Comparison of ENCODE assay signal across 29 cellular contexts in the genomic region with DNA sequence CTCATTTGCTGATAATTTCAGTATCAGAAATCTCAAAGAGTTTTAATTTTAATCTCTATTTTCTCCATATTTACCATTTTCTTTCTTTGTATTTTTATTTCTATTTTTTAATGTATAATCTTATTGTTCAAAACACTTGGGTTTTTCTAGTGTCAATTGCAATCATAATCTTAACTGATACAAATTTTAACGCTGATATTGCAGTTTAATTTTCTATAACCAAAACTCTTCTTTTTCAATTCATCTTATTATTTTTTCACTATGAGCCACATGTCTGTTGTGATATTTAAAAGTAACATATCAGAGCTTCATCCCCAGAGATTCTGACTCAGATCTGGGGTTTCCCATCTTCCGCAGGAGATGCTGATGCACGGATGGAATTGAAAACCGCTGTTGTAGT. TPM values are rescaled to one million over a fixed set of nuclear protein-coding genes. Genes with fewer than 3 reads are reported as not detected.
"Had no signal": no experiment of that assay in that cellular context is flagged by ENCODE, and none has a peak within 500 bp of the region (broad histone marks: within the 10 kb centered on the region; RNA-seq: fewer than 3 reads in every experiment).

No MANE protein-coding gene starts in this region.

- DNase-seq: activated CD4-positive, alpha-beta T cell treated with anti-CD3 and anti-CD28 coated beads for 4 hours; activated CD8-positive, alpha-beta memory T cell treated with anti-CD3 and anti-CD28 coated beads, Interleukin-2, amount 50 U/mL, for 4 hours; activated CD8-positive, alpha-beta T cell treated with anti-CD3 and anti-CD28 coated beads for 36 hours; activated effector memory CD4-positive, alpha-beta T cell treated with Interleukin-2 at 50 U/mL for 16 hours; activated naive CD4-positive, alpha-beta T cell; activated naive CD8-positive, alpha-beta T cell treated with anti-CD3 and anti-CD28 coated beads, Interleukin-2, amount 50 U/mL, for 24 hours; activated T-cell treated with anti-CD3 and anti-CD28 coated beads, Interleukin-2, amount 50 U/mL, for 24 hours; amniotic stem cell; body of pancreas; central memory CD4-positive, alpha-beta T cell; MM.1S; NCI-H1105 treated with DMSO at 0.1 percent for 48 hours; NCI-H1436 treated with DMSO at 0.1 percent for 48 hours; NCI-H187; NCI-H2081; NCI-H510A treated with DMSO at 0.1 percent for 48 hours; NCI-H69; PC-9; SHP77 treated with DMSO at 0.1 percent for 48 hours; T-helper 17 cell; T-helper 9 cell had no signal

- ATAC-seq: activated CD4-positive, CD25-positive, alpha-beta regulatory T cell treated with anti-CD3 and anti-CD28 coated beads, Interleukin-2, amount 50 U/mL, for 24 hours; activated CD8-positive, alpha-beta T cell treated with anti-CD3 and anti-CD28 coated beads for 36 hours; activated naive CD4-positive, alpha-beta T cell treated with anti-CD3 and anti-CD28 coated beads, Interleukin-2, amount 50 U/mL, for 72 hours; activated naive CD8-positive, alpha-beta T cell treated with anti-CD3 and anti-CD28 coated beads, Interleukin-2, amount 50 U/mL, for 24 hours; body of pancreas; T-helper 17 cell had no signal

- H2AFZ ChIP-seq: PC-9 had no signal

- H3K36me3 ChIP-seq: ascending aorta had no signal

- H3K4me3 ChIP-seq: ascending aorta, body of pancreas, PC-9 had no signal

- H3K4me1 ChIP-seq: ascending aorta, body of pancreas had no signal

- FAIRE-seq: bronchial epithelial cell had no signal

- H3K27me3 ChIP-seq: ascending aorta, body of pancreas had no signal

- H3K27ac ChIP-seq: ascending aorta, body of pancreas, PC-9, VCaP had no signal

- H3K9me3 ChIP-seq: ascending aorta, body of pancreas had no signal

- H3K4me2 ChIP-seq: PC-9 had no signal

RNA-seq across cellular contexts. Expression of a gene that starts 16.2 kb away (rescaled TPM):
- total RNA-seq: activated CD8-positive, alpha-beta T cell treated with anti-CD3 and anti-CD28 coated beads for 36 hours; activated naive CD4-positive, alpha-beta T cell treated with anti-CD3 and anti-CD28 coated beads, Interleukin-2, amount 50 U/mL, for 72 hours; activated T-helper 1 cell treated with anti-CD3 and anti-CD28 coated beads, Interleukin-12 subunit alpha, Interleukin-12 subunit beta, Interleukin-2, Interleukin-4 antibody, amounts not matched to agents 30 ng/mL and 10 ng/mL and 1 ng/mL, durations not matched to agents 14 hours and 24 hours and 36 hours; ascending aorta; body of pancreas; bronchial epithelial cell; chondrocyte; PC-9; SK-MEL-5; T-helper 17 cell had no signal
